Comparison of ENCODE assay signal across 20 cellular contexts in genomic region chr17:79620207-79621038, GRCh38. TPM values are rescaled to one million over a fixed set of nuclear protein-coding genes. Genes with fewer than 3 reads are reported as not detected.
DNase-seq lines count a peak whose midpoint lies in the region; ATAC-seq and TF ChIP-seq lines count a peak whose summit lies in the region.
"Had no signal": no experiment of that assay in that cellular context is flagged by ENCODE, and none has a peak within 500 bp of the region (broad histone marks: within the 10 kb centered on the region; RNA-seq: fewer than 3 reads in every experiment).

No MANE protein-coding gene starts in this region.

- WGBS in neuronal stem cell (ENCODE audit: extremely low coverage in 2 of 2, insufficient read length in 2 of 2, insufficient replicate concordance in 1 of 2), 2 donors: no CpG with 5 or more reads among the region's 46 CpGs

- peak overlapping the region; percentile 83 for H3K23ac ChIP-seq in neuronal stem cell (ENCODE audit: low read depth, low read length, poor library complexity)

- H3K14ac ChIP-seq in neuronal stem cell (ENCODE audit: low read length): peak overlapping the region; percentile 98

- H3K4me3 ChIP-seq in coronary artery (no peak overlapping the region), neuronal stem cell (ENCODE audit: low read length in 2 of 2) (peak overlapping the region in 1 of 2 donors; percentile 74), upper lobe of right lung (no peak overlapping the region)

- H2AFZ ChIP-seq in neuronal stem cell (ENCODE audit: low read length): no peak overlapping the region

- H3K4me1 ChIP-seq in neuronal stem cell (ENCODE audit: control insufficient read depth in 2 of 2, insufficient read depth in 1 of 2, low read depth in 1 of 2, low read length in 2 of 2) (peaks cover 3 to 15% of the 10 kb centered on the region in 2 donors), upper lobe of right lung (no peaks in the 10 kb centered on the region)

- peak overlapping the region; percentile 77 for H3K9ac ChIP-seq in neuronal stem cell (ENCODE audit: low read depth, low read length, poor library complexity)

- peak overlapping the region; percentile 70 for H3K4ac ChIP-seq in neuronal stem cell (ENCODE audit: low read length)

- H2BK5ac ChIP-seq in neuronal stem cell (ENCODE audit: low read length): no peak overlapping the region

- H3K4me2 ChIP-seq in neuronal stem cell (ENCODE audit: insufficient read depth, low read length, poor library complexity, severe bottlenecking): no peak overlapping the region

- H3K9me3 ChIP-seq in neuronal stem cell (replicated peaks in 1 of 2; ENCODE audit: control insufficient read depth in 2 of 2, insufficient read depth in 1 of 2, low read depth in 1 of 2, low read length in 2 of 2) (peaks cover 5 to 9% of the 10 kb centered on the region in 2 donors), upper lobe of right lung (no peaks in the 10 kb centered on the region)

- peak overlapping the region; percentile 99 for H4K8ac ChIP-seq in neuronal stem cell (ENCODE audit: low read depth, low read length)

- intact Hi-C loops in upper lobe of right lung (cut with DNase I): no loop called here

- no peak overlapping the region for H3K27ac ChIP-seq in coronary artery
- H3K27ac ChIP-seq in neuronal stem cell (replicated peaks; ENCODE audit: low read length): peak overlapping the region; percentile 38
- no peak overlapping the region for H3K27ac ChIP-seq in upper lobe of right lung
- H3K27ac ChIP-seq: VCaP had no signal

- no peak for ATAC-seq in upper lobe of right lung
- no peak for ATAC-seq in HG02885 (IDR thresholded peaks at IDR 0.05; ENCODE audit: poor library complexity, unreplicated experiment)
- ATAC-seq: activated CD8-positive, alpha-beta T cell treated with anti-CD3 and anti-CD28 coated beads, Interleukin-2, amount 10 ng/mL, durations not matched to agents 7 days and 5 days; CD8-positive, alpha-beta T cell; HCT116; stimulated activated memory B cell treated with anti-CD40 and anti-IgM and Interleukin-4, amounts not matched to agents 10 μg/mL and 1 μg/mL and 100 μg/mL, for 72 hours; T-cell had no signal

- H3K36me3 ChIP-seq in neuronal stem cell (replicated peaks in 1 of 2; ENCODE audit: control insufficient read depth in 2 of 2, insufficient read depth in 2 of 2, low read length in 2 of 2): peaks cover 0 to 4% of the 10 kb centered on the region in 2 donors
- H3K36me3 ChIP-seq in upper lobe of right lung: no peaks in the 10 kb centered on the region

- peaks cover 6% of the 10 kb centered on the region for H3K79me1 ChIP-seq in neuronal stem cell (ENCODE audit: low read depth, low read length)

- no peak overlapping the region for H2BK120ac ChIP-seq in neuronal stem cell (ENCODE audit: low read depth, low read length)

- H3K18ac ChIP-seq in neuronal stem cell (ENCODE audit: low read length): peak overlapping the region; percentile 84

- peaks cover 0 to 45% (median 5%) of the 10 kb centered on the region in 3 experiments for H3K27me3 ChIP-seq in neuronal stem cell (ENCODE audit: control insufficient read depth in 3 of 3, insufficient read depth in 3 of 3, low read depth in 1 of 3, low read length in 3 of 3)
- peaks cover 25% of the 10 kb centered on the region for H3K27me3 ChIP-seq in upper lobe of right lung

- peak overlapping the region; percentile 98 for H2BK12ac ChIP-seq in neuronal stem cell (ENCODE audit: low read length)

- peak overlapping the region; percentile 45 for H2BK15ac ChIP-seq in neuronal stem cell (ENCODE audit: low read length)

- peak overlapping the region; percentile 64 for H4K91ac ChIP-seq in neuronal stem cell (ENCODE audit: low read depth, low read length, poor library complexity)

- no peak overlapping the region for H2AK5ac ChIP-seq in neuronal stem cell (ENCODE audit: low read depth, low read length)

- DNase-seq in activated naive CD4-positive, alpha-beta T cell treated with anti-CD3 and anti-CD28 coated beads, Interleukin-2, amount 50 U/mL, for 16 hours: peak; percentile 3
- DNase-seq in activated naive CD4-positive, alpha-beta T cell treated with Interleukin-2 at 50 U/mL for 16 hours: no peak
- DNase-seq in coronary artery (ENCODE audit: low spot score) (peak; percentile 43), neuronal stem cell (ENCODE audit: low spot score) (no peak), upper lobe of right lung (peak; percentile 17), NCI-H226 (no peak)
- no peak for DNase-seq in stimulated activated CD4-positive, alpha-beta T cell treated with anti-CD3 and anti-CD28 coated beads, Interleukin-2, amount 100 ng/mL, for 48 hours
- DNase-seq: activated CD8-positive, alpha-beta T cell treated with anti-CD3 and anti-CD28 coated beads, Interleukin-2, amount 10 ng/mL, durations not matched to agents 7 days and 5 days; anterior cingulate cortex; CD8-positive, alpha-beta T cell; NCI-H146; NCI-H2227 treated with DMSO at 0.1 percent for 48 hours had no signal

- TF ChIP-seq CTCF in coronary artery (IDR thresholded peaks at IDR 0.05): no peak
- no peak for TF ChIP-seq CTCF in upper lobe of right lung (IDR thresholded peaks at IDR 0.05)

RNA-seq across cellular contexts. Expression of gene RBFOX3, which starts 9.6 kb away (rescaled TPM):
- polyA plus RNA-seq in neuronal stem cell (2013, experiment 1 of 2): 13.0 TPM
- 12.5 TPM for polyA plus RNA-seq in neuronal stem cell (2013, experiment 2 of 2)
- total RNA-seq in upper lobe of right lung: not detected
- total RNA-seq: activated CD8-positive, alpha-beta T cell treated with anti-CD3 and anti-CD28 coated beads, Interleukin-2, amount 10 ng/mL, durations not matched to agents 7 days and 5 days; activated T-helper 1 cell treated with anti-CD3 and anti-CD28 coated beads, Interleukin-12 subunit alpha, Interleukin-12 subunit beta, Interleukin-2, Interleukin-4 antibody, amounts not matched to agents 30 ng/mL and 10 ng/mL and 1 ng/mL, durations not matched to agents 14 hours and 24 hours and 36 hours; CD8-positive, alpha-beta T cell; fibroblast of villous mesenchyme; osteoblast; T-cell had no signal

Comparison
In these comparisons a context has a peak if more than half of its experiments do, and no peak if none do; other contexts are left out.
1. DNase-seq: peak in activated naive CD4-positive, alpha-beta T cell treated with anti-CD3 and anti-CD28 coated beads, Interleukin-2, amount 50 U/mL, for 16 hours (single experiment), coronary artery (single experiment) and upper lobe of right lung (single experiment); none in activated naive CD4-positive, alpha-beta T cell treated with Interleukin-2 at 50 U/mL for 16 hours (single experiment), neuronal stem cell (single experiment), stimulated activated CD4-positive, alpha-beta T cell treated with anti-CD3 and anti-CD28 coated beads, Interleukin-2, amount 100 ng/mL, for 48 hours (0 of 2) and NCI-H226 (single experiment).